17 cellular contexts compared by ENCODE assay signal in the genomic region with DNA sequence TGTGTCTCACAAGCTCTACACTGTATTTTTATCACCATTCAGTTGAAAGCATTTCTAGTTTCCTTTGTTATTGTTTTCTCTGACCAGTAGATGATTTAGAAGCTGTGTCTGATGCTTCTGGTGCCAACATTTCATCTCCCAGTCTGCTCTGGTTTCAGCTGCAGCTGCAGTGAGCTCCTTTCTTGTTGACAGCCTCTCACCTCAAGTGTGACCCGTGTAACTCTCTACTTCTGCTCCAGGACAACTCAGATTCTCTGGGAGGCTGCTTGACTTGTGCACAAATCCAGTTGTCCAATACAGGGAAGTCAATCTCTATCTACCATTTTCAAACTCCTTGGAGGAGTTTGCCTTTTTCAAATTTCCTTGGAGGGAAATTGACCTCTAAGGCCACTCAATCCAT.
"Had no signal": no experiment of that assay in that cellular context is flagged by ENCODE, and none has a peak within 500 bp of the region (broad histone marks: within the 10 kb centered on the region; RNA-seq: fewer than 3 reads in every experiment).

No MANE protein-coding gene starts in this region.

- ATAC-seq: heart left ventricle; left colon; sciatic nerve; stimulated activated memory B cell treated with anti-CD40 and anti-IgM and Interleukin-4, amounts not matched to agents 10 μg/mL and 1 μg/mL and 100 μg/mL, for 72 hours; upper lobe of right lung had no signal

- H3K9me3 ChIP-seq: neutrophil, spleen, tibial artery, upper lobe of right lung, vagina had no signal

- H3K4me1 ChIP-seq: heart left ventricle, tibial artery, upper lobe of right lung, vagina had no signal

- H3K27me3 ChIP-seq: vagina had no signal

- H3K36me3 ChIP-seq: heart left ventricle, neutrophil, spleen, tibial artery, upper lobe of right lung, vagina had no signal

- H3K4me3 ChIP-seq: dorsolateral prefrontal cortex, heart left ventricle, spleen, tibial artery, upper lobe of right lung, vagina had no signal

- H3K27ac ChIP-seq: dorsolateral prefrontal cortex, heart left ventricle, neutrophil, spleen, tibial artery, upper lobe of right lung, vagina had no signal

- DNase-seq: dorsolateral prefrontal cortex; effector CD8-positive, alpha-beta T cell; heart left ventricle; hippocampal formation; left colon; mesendoderm; naive B cell; spleen; stimulated activated CD4-positive, alpha-beta T cell treated with anti-CD3 and anti-CD28 coated beads, Interleukin-15, amount 100 ng/mL, for 24 hours; stimulated activated CD4-positive, alpha-beta T cell treated with anti-CD3 and anti-CD28 coated beads, Interleukin-1b, Interleukin-23, amount 100 ng/mL, for 48 hours; stimulated activated CD4-positive, alpha-beta T cell treated with anti-CD3 and anti-CD28 coated beads, Interleukin-4, amount 100 ng/mL, for 24 hours; tibial artery; upper lobe of right lung had no signal
